Comparison of ENCODE assay signal across 20 cellular contexts in the genomic region with DNA sequence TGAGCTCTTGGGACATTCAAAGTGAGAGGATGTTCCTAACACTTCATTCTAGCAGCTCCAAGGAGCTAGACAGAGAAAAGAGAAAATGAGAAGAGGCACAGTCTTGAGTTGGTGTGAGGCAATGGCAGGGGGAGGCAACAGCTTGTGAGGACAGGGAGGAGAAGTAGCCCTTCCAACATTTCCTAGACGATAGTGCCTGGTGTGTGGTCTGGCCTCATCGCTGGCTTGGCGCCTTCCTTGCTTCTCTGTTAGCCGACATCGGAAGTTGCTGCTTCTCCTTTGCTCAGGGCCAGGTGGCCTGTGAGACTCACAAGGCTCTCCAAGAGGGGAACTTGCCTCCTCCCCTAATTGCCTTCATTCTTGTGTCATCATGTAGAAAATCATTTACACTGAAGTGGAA.
DNase-seq lines count a peak whose midpoint lies in the region; ATAC-seq and TF ChIP-seq lines count a peak whose summit lies in the region.
"Had no signal": no experiment of that assay in that cellular context is flagged by ENCODE, and none has a peak within 500 bp of the region (broad histone marks: within the 10 kb centered on the region; RNA-seq: fewer than 3 reads in every experiment).

No MANE protein-coding gene starts in this region.

- no TSS peak for BruUV-seq in IMR-90 (replicated peaks; lab: Mats Ljungman, UMichigan)

- TF ChIP-seq CTCF in IMR-90 (conservative IDR thresholded peaks at IDR 0.05; ENCODE audit: low read depth, low read length) (no peak), ovary (IDR thresholded peaks at IDR 0.05) (no peak)

- POLR2A ChIA-PET in IMR-90 (lab: Charles Lee; ENCODE audit: unreplicated experiment), result no interaction called here

- intact Hi-C loops in IMR-90 (cut with micrococcal nuclease), result no loop called here
- intact Hi-C loops in ovary (cut with DNase I), result no loop called here

- no peak overlapping the region for H4K5ac ChIP-seq in IMR-90 (ENCODE audit: low read depth, low read length)

- dilution Hi-C loops in IMR-90 (cut with HindIII; ENCODE audit: low sequenced_read_pairs, unreplicated experiment), result no loop called here

- H3K36me3 ChIP-seq in IMR-90 (ENCODE audit: control insufficient read depth, insufficient read depth, low read length) (no peaks in the 10 kb centered on the region), ovary (no peaks in the 10 kb centered on the region)
- H3K36me3 ChIP-seq: neutrophil, WERI-Rb-1 had no signal

- no peaks in the 10 kb centered on the region for H3K36me3 Mint-ChIP-seq in activated naive CD8-positive, alpha-beta T cell treated with anti-CD3 and anti-CD28 coated beads, Interleukin-2, amount 50 U/mL, for 24 hours (ENCODE audit: low read depth)
- H3K36me3 Mint-ChIP-seq: type B pancreatic cell had no signal

- ATAC-seq in IMR-90 (ENCODE audit: low read depth), result no peak
- no peak for ATAC-seq in activated naive CD8-positive, alpha-beta T cell treated with anti-CD3 and anti-CD28 coated beads, Interleukin-2, amount 50 U/mL, for 24 hours
- ATAC-seq: activated T-helper 17 cell treated with anti-CD3 and anti-CD28 coated beads, Interleukin-2, amount 50 U/mL, for 72 hours; sciatic nerve had no signal

- H3K4ac ChIP-seq in IMR-90 (ENCODE audit: low read depth, low read length), result peak overlapping the region; percentile 4; the same call in 1 of the 2 replicates

- H3K18ac ChIP-seq in IMR-90 (ENCODE audit: low read depth, low read length), result peak overlapping the region; percentile 46

- H3K27ac Mint-ChIP-seq in activated naive CD8-positive, alpha-beta T cell treated with anti-CD3 and anti-CD28 coated beads, Interleukin-2, amount 50 U/mL, for 24 hours, result no peak overlapping the region
- H3K27ac Mint-ChIP-seq: activated T-helper 17 cell treated with anti-CD3 and anti-CD28 coated beads, Interleukin-2, amount 50 U/mL, for 72 hours; progenitor cell of endocrine pancreas; type B pancreatic cell had no signal

- H3K27me3 ChIP-seq in IMR-90 (ENCODE audit: control insufficient read depth, insufficient read depth, low read length) (peaks cover 9% of the 10 kb centered on the region), ovary (no peaks in the 10 kb centered on the region)
- H3K27me3 ChIP-seq: neutrophil had no signal

- H3K4me1 Mint-ChIP-seq in activated naive CD8-positive, alpha-beta T cell treated with anti-CD3 and anti-CD28 coated beads, Interleukin-2, amount 50 U/mL, for 24 hours, result no peaks in the 10 kb centered on the region
- H3K4me1 Mint-ChIP-seq: activated T-helper 17 cell treated with anti-CD3 and anti-CD28 coated beads, Interleukin-2, amount 50 U/mL, for 72 hours had no signal

- TF ChIP-seq POLR2A in IMR-90 (IDR thresholded peaks at IDR 0.05; ENCODE audit: low read depth, low read length) (no peak), ovary (IDR thresholded peaks at IDR 0.05) (no peak)

- no peak overlapping the region for H3K9ac ChIP-seq in IMR-90 (ENCODE audit: low read depth, low read length)

- H3K9me1 ChIP-seq in IMR-90 (ENCODE audit: insufficient read depth, low read length), result peaks cover 5% of the 10 kb centered on the region

- H3K4me3 Mint-ChIP-seq in activated naive CD8-positive, alpha-beta T cell treated with anti-CD3 and anti-CD28 coated beads, Interleukin-2, amount 50 U/mL, for 24 hours, result no peak overlapping the region
- H3K4me3 Mint-ChIP-seq: activated T-helper 17 cell treated with anti-CD3 and anti-CD28 coated beads, Interleukin-2, amount 50 U/mL, for 72 hours; type B pancreatic cell had no signal

- CTCF ChIA-PET in IMR-90 (lab: Yijun Ruan, JAX), result interaction anchor here (0.5 kb wide), 1 partner anchor 779 kb away, joined by 4 read pairs; no protein-coding TSS in a partner anchor

- no peak overlapping the region for H2BK5ac ChIP-seq in IMR-90 (ENCODE audit: low read depth, low read length, poor library complexity, severe bottlenecking)

- H3K4me1 ChIP-seq in IMR-90 (ENCODE audit: control insufficient read depth, insufficient read depth, low read length) (peaks cover 14% of the 10 kb centered on the region), ovary (ENCODE audit: insufficient read depth) (peaks cover 9% of the 10 kb centered on the region)

- no peak for TF ChIP-seq EP300 in ovary (IDR thresholded peaks at IDR 0.05)

- in situ Hi-C loops in IMR-90 (cut with MboI; ENCODE audit: low sequenced_read_pairs), result no loop called here

- no peaks in the 10 kb centered on the region for H3K79me1 ChIP-seq in IMR-90 (ENCODE audit: low read depth in 1 of 2, low read length in 2 of 2)

- no peak for TF ChIP-seq RAD21 in IMR-90 (IDR thresholded peaks at IDR 0.05; ENCODE audit: low read length)

- H2BK20ac ChIP-seq in IMR-90 (ENCODE audit: low read depth, low read length), result 0 out of 2 replicates have a peak overlapping the region, but pooled peaks have one; percentile 29

- H2AK9ac ChIP-seq in IMR-90 (replicated peaks; ENCODE audit: low read depth, low read length, poor library complexity), result no peak overlapping the region

- no peak overlapping the region for H3K4me2 ChIP-seq in IMR-90 (ENCODE audit: low read depth, low read length)

- 0 out of 3 replicates have a peak overlapping the region, but pooled peaks have one; percentile 10 for H2BK15ac ChIP-seq in IMR-90 (ENCODE audit: low read depth, low read length)

- no peaks in the 10 kb centered on the region for H3K9me3 Mint-ChIP-seq in activated naive CD8-positive, alpha-beta T cell treated with anti-CD3 and anti-CD28 coated beads, Interleukin-2, amount 50 U/mL, for 24 hours
- H3K9me3 Mint-ChIP-seq: activated T-helper 17 cell treated with anti-CD3 and anti-CD28 coated beads, Interleukin-2, amount 50 U/mL, for 72 hours had no signal

- no peaks in the 10 kb centered on the region for H3K27me3 Mint-ChIP-seq in activated naive CD8-positive, alpha-beta T cell treated with anti-CD3 and anti-CD28 coated beads, Interleukin-2, amount 50 U/mL, for 24 hours

- H3K27ac ChIP-seq in IMR-90 (ENCODE audit: insufficient read depth, low read length) (no peak overlapping the region), ovary (no peak overlapping the region)
- H3K27ac ChIP-seq: neutrophil, WERI-Rb-1 had no signal

- H4K20me1 ChIP-seq in IMR-90 (ENCODE audit: insufficient read depth, low read length), result no peaks in the 10 kb centered on the region

- H2AFZ ChIP-seq in IMR-90 (replicated peaks; ENCODE audit: low read length, poor library complexity), result no peak overlapping the region

- no peak overlapping the region for H3K14ac ChIP-seq in IMR-90 (replicated peaks; ENCODE audit: low read depth, low read length)

- no CpG with 5 or more reads among the region's 5 CpGs for WGBS in IMR-90 (ENCODE audit: extremely low coverage in 2 of 2, insufficient read length in 1 of 2), 2 experiments
- 12 to 27% (median 23%) methylated on average over 5 of the region's 5 CpGs for WGBS in ovary, 3 donors

- H3K9me3 ChIP-seq in IMR-90 (ENCODE audit: control insufficient read depth, insufficient read depth, low read length), result no peaks in the 10 kb centered on the region
- no peaks in the 10 kb centered on the region for H3K9me3 ChIP-seq in ovary
- H3K9me3 ChIP-seq: neutrophil had no signal

- H4K91ac ChIP-seq in IMR-90 (ENCODE audit: insufficient read depth, low read depth, low read length), result peak overlapping the region; percentile 0; the same call in 1 of the 2 replicates

- H2BK120ac ChIP-seq in IMR-90 (ENCODE audit: low read depth, low read length), result no peak overlapping the region

- no peak overlapping the region for H3K23ac ChIP-seq in IMR-90 (ENCODE audit: low read depth, low read length)

- no peak overlapping the region for H4K8ac ChIP-seq in IMR-90 (ENCODE audit: low read depth in 2 of 2, low read length in 2 of 2)

- H3K4me3 ChIP-seq in IMR-90 (ENCODE audit: insufficient read depth, low read depth, low read length) (no peak overlapping the region), ovary (no peak overlapping the region)

- DNase-seq in NCI-H2171 treated with DMSO at 0.1 percent for 48 hours (lab: John Stamatoyannopoulos, UW) (peak; percentile 0), NCI-H2171 (lab: John Stamatoyannopoulos, UW) (no peak), IMR-90 (no peak), NOMO-1 treated with dmso at 0.1 percent for 144 hours (lab: John Stamatoyannopoulos, UW; ENCODE audit: unreplicated experiment) (peak; percentile 31), ovary (peak in 3 of 5 donors; percentile 18 to 50 (median 48)), NCI-H1092 (lab: John Stamatoyannopoulos, UW) (no peak), anterior cingulate cortex (lab: John Stamatoyannopoulos, UW) (no peak)
- DNase-seq in activated naive CD8-positive, alpha-beta T cell treated with anti-CD3 and anti-CD28 coated beads, Interleukin-2, amount 50 U/mL, for 24 hours, result no peak
- DNase-seq: activated CD4-positive, alpha-beta T cell treated with anti-CD3 and anti-CD28 coated beads for 4 hours; activated naive CD4-positive, alpha-beta T cell treated with anti-CD3 and anti-CD28 coated beads, Interleukin-2, amount 50 U/mL, for 16 hours; amniotic stem cell; NCI-H1048; stimulated activated CD4-positive, alpha-beta T cell treated with anti-CD3 and anti-CD28 coated beads, Interleukin-12 subunit alpha, Interleukin-12 subunit beta, amount 100 ng/mL, for 4 hours; stimulated activated CD4-positive, alpha-beta T cell treated with anti-CD3 and anti-CD28 coated beads, Interleukin-4, amount 100 ng/mL, for 1 hour; WERI-Rb-1 had no signal

- H3K56ac ChIP-seq in IMR-90 (ENCODE audit: extremely low read depth, insufficient read depth, low read length), result no peak overlapping the region

- H2AK5ac ChIP-seq in IMR-90 (ENCODE audit: low read depth, low read length), result no peak overlapping the region; the same call in 1 of the 2 replicates

TF ChIP-seq in IMR-90, 13 proteins besides CTCF, POLR2A, EP300 and RAD21:
- no peak for TF ChIP-seq MAFK (IDR thresholded peaks at IDR 0.05; ENCODE audit: low read depth, low read length)
- TF ChIP-seq NFE2L2 (IDR thresholded peaks at IDR 0.05; ENCODE audit: low read depth, low read length), result no peak
- no peak for TF ChIP-seq RCOR1 (IDR thresholded peaks at IDR 0.05; ENCODE audit: insufficient replicate concordance, low read length)
- TF ChIP-seq CEBPB (IDR thresholded peaks at IDR 0.05; ENCODE audit: low read depth, low read length), result no peak

Comparison
In these comparisons a context has a peak if more than half of its experiments do, and no peak if none do; other contexts are left out.
1. DNase-seq: peak in NCI-H2171 treated with DMSO at 0.1 percent for 48 hours (single experiment), NOMO-1 treated with dmso at 0.1 percent for 144 hours (single experiment) and ovary (3 of 5); none in NCI-H2171 (single experiment), IMR-90 (single experiment), NCI-H1092 (single experiment), anterior cingulate cortex (0 of 58) and activated naive CD8-positive, alpha-beta T cell treated with anti-CD3 and anti-CD28 coated beads, Interleukin-2, amount 50 U/mL, for 24 hours (single experiment).